Comparison of ENCODE assay signal across 14 cellular contexts in genomic region chr11:115221461-115222069, GRCh38.
DNase-seq lines count a peak whose midpoint lies in the region; ATAC-seq and TF ChIP-seq lines count a peak whose summit lies in the region.
"Had no signal": no experiment of that assay in that cellular context is flagged by ENCODE, and none has a peak within 500 bp of the region (broad histone marks: within the 10 kb centered on the region; RNA-seq: fewer than 3 reads in every experiment).

No MANE protein-coding gene starts in this region.

- intact Hi-C loops in sciatic nerve (cut with DNase I) = no loop called here

- H3K36me3 ChIP-seq in MG63 (peaks cover 7% of the 10 kb centered on the region), mesenchymal stem cell (ENCODE audit: control insufficient read depth in 1 of 2, insufficient read depth in 2 of 2, low read depth in 1 of 2, low read length in 2 of 2) (no peaks in the 10 kb centered on the region)
- H3K36me3 ChIP-seq: esophagus squamous epithelium, SJCRH30 had no signal

- H4K91ac ChIP-seq in mesenchymal stem cell (ENCODE audit: low read length) = no peak overlapping the region

- H3K27me3 ChIP-seq in MG63 = no peaks in the 10 kb centered on the region
- no peaks in the 10 kb centered on the region for H3K27me3 ChIP-seq in mesenchymal stem cell (ENCODE audit: control insufficient read depth in 1 of 2, insufficient read depth in 1 of 2, low read length in 2 of 2)
- H3K27me3 ChIP-seq: esophagus squamous epithelium, SJCRH30 had no signal

- no peak overlapping the region for H4K8ac ChIP-seq in mesenchymal stem cell (ENCODE audit: low read length)

- in situ Hi-C loops in GM13976 (cut with MboI; ENCODE audit: low sequenced_read_pairs, unreplicated experiment) = no loop called here

- TF ChIP-seq CTCF in GM13976 (IDR thresholded peaks at IDR 0.05; ENCODE audit: borderline replicate concordance, control extremely low read depth, extremely low read depth, insufficient read depth, missing control alignments) = no peak

- H2BK5ac ChIP-seq in mesenchymal stem cell (ENCODE audit: low read depth, low read length, poor library complexity, severe bottlenecking) = no peak overlapping the region

- peak overlapping the region; percentile 39 for H3K27ac ChIP-seq in mesenchymal stem cell (ENCODE audit: low read length, poor library complexity, severe bottlenecking)
- H3K27ac ChIP-seq: HL-60, SJCRH30 had no signal

- no peak overlapping the region for H3K14ac ChIP-seq in mesenchymal stem cell (ENCODE audit: low read length in 2 of 2)

- no peak overlapping the region for H3K4ac ChIP-seq in mesenchymal stem cell (ENCODE audit: low read depth in 1 of 2, low read length in 2 of 2)

- no peak overlapping the region for H2BK15ac ChIP-seq in mesenchymal stem cell (ENCODE audit: low read depth, poor library complexity, severe bottlenecking)

- H3K9me3 ChIP-seq in MG63 = no peaks in the 10 kb centered on the region
- H3K9me3 ChIP-seq in mesenchymal stem cell (ENCODE audit: control insufficient read depth, low read length) = no peaks in the 10 kb centered on the region
- H3K9me3 ChIP-seq: esophagus squamous epithelium, SJCRH30 had no signal

- H3K4me3 ChIP-seq in MG63 (no peak overlapping the region), mesenchymal stem cell (ENCODE audit: insufficient read depth in 1 of 2, low read depth in 1 of 2, low read length in 2 of 2) (no peak overlapping the region)
- H3K4me3 ChIP-seq: esophagus squamous epithelium, SJCRH30 had no signal

- H3K23ac ChIP-seq in mesenchymal stem cell (ENCODE audit: low read length in 2 of 2) = no peak overlapping the region

- H2AK5ac ChIP-seq in mesenchymal stem cell (ENCODE audit: low read length, severe bottlenecking) = peak overlapping the region; percentile 46

- peaks cover 5% of the 10 kb centered on the region for H3K4me1 ChIP-seq in mesenchymal stem cell (ENCODE audit: control insufficient read depth, insufficient read depth, low read depth, low read length)
- H3K4me1 ChIP-seq: esophagus squamous epithelium, SJCRH30 had no signal

- ATAC-seq in GM18517 (IDR thresholded peaks at IDR 0.05; ENCODE audit: unreplicated experiment) = peak; percentile 45
- ATAC-seq in GM21723 (IDR thresholded peaks at IDR 0.05; ENCODE audit: unreplicated experiment) = peak; percentile 46
- ATAC-seq in GM18858 (IDR thresholded peaks at IDR 0.05; ENCODE audit: unreplicated experiment) = no peak
- no peak for ATAC-seq in sciatic nerve
- ATAC-seq: left colon had no signal

- peaks cover 10% of the 10 kb centered on the region for H3K79me1 ChIP-seq in mesenchymal stem cell (replicated peaks; ENCODE audit: low read length, poor library complexity, severe bottlenecking)

- DNase-seq in MG63 = peak; percentile 13
- DNase-seq in mesenchymal stem cell = no peak
- no peak for DNase-seq in sciatic nerve (ENCODE audit: low spot score)
- DNase-seq in NCI-H524 treated with DMSO at 0.1 percent for 48 hours (lab: John Stamatoyannopoulos, UW) = no peak
- no peak for DNase-seq in GM13976 (ENCODE audit: low spot score)
- DNase-seq: activated CD4-positive, alpha-beta T cell treated with anti-CD3 and anti-CD28 coated beads, Interleukin-2, amount 50 U/mL, for 1 hour; Calu3; esophagus squamous epithelium; left colon; SJCRH30 had no signal

- no peak overlapping the region for H3K9ac ChIP-seq in mesenchymal stem cell (ENCODE audit: low read length)

- H3K18ac ChIP-seq in mesenchymal stem cell (ENCODE audit: low read depth in 1 of 2, low read length in 2 of 2) = no peak overlapping the region

- H2BK12ac ChIP-seq in mesenchymal stem cell (ENCODE audit: low read length in 2 of 2) = peak overlapping the region in 1 of 2 experiments; percentile 39

- WGBS in mesenchymal stem cell = 63% methylated on average over 2 of the region's 2 CpGs

- no peak overlapping the region for H2AFZ ChIP-seq in mesenchymal stem cell (ENCODE audit: low read depth, low read length)

- H2BK120ac ChIP-seq in mesenchymal stem cell (ENCODE audit: low read depth, low read length) = no peak overlapping the region

- no peak overlapping the region for H3K4me2 ChIP-seq in mesenchymal stem cell (ENCODE audit: low read length, poor library complexity, severe bottlenecking)

Comparison
In these comparisons a context has a peak if more than half of its experiments do, and no peak if none do; other contexts are left out.
1. ATAC-seq: peak in GM18517 (single experiment) and GM21723 (single experiment); none in GM18858 (single experiment) and sciatic nerve (single experiment).